20 cellular contexts compared by ENCODE assay signal in genomic region chr12:28793767-28794166, GRCh38.
DNase-seq lines count a peak whose midpoint lies in the region; ATAC-seq lines count a peak whose summit lies in the region.
"Had no signal": no experiment of that assay in that cellular context is flagged by ENCODE, and none has a peak within 500 bp of the region (broad histone marks: within the 10 kb centered on the region; RNA-seq: fewer than 3 reads in every experiment).

No MANE protein-coding gene starts in this region.

- CTCF ChIA-PET in activated CD4-positive, alpha-beta memory T cell treated with anti-CD3 and anti-CD28 coated beads for 36 hours (lab: Charles Lee) = no interaction called here

- peak; percentile 40 for ATAC-seq in left ventricle myocardium superior
- ATAC-seq in Right ventricle myocardium inferior = no peak
- ATAC-seq in HG02623 (IDR thresholded peaks at IDR 0.05; ENCODE audit: unreplicated experiment) = no peak
- ATAC-seq: K562, PC-3 had no signal

- DNase-seq in left ventricle myocardium superior = no peak
- no peak for DNase-seq in Right ventricle myocardium inferior (ENCODE audit: missing footprints)
- DNase-seq in fibroblast of peridontal ligament (ENCODE audit: extremely low read depth) = peak; percentile 54
- peak; percentile 31 for DNase-seq in midbrain (lab: John Stamatoyannopoulos, UW)
- peak; percentile 46 for DNase-seq in superior temporal gyrus (ENCODE audit: extremely low spot score)
- DNase-seq in activated CD4-positive, alpha-beta T cell treated with anti-CD3 and anti-CD28 coated beads for 1 hour = no peak
- no peak for DNase-seq in activated CD4-positive, alpha-beta memory T cell treated with anti-CD3 and anti-CD28 coated beads for 36 hours
- DNase-seq: 8988T; Caco-2; CD4-positive, alpha-beta T cell; GF-D8; NCI-H1105; NCI-H2081 treated with DMSO at 0.1 percent for 48 hours; NCI-H510A; NCI-H774; PC-3; RPMI8226; SIG-M5 had no signal

- no peaks in the 10 kb centered on the region for H3K36me3 Mint-ChIP-seq in activated CD4-positive, alpha-beta memory T cell treated with anti-CD3 and anti-CD28 coated beads for 36 hours

- no peaks in the 10 kb centered on the region for H3K4me1 Mint-ChIP-seq in activated CD4-positive, alpha-beta memory T cell treated with anti-CD3 and anti-CD28 coated beads for 36 hours (ENCODE audit: low read depth)

- POLR2A ChIA-PET in activated CD4-positive, alpha-beta memory T cell treated with anti-CD3 and anti-CD28 coated beads for 36 hours (lab: Charles Lee) = no interaction called here

- intact Hi-C loops in left ventricle myocardium superior (cut with micrococcal nuclease) = no loop called here
- intact Hi-C loops in Right ventricle myocardium inferior (cut with DNase I) = no loop called here
- intact Hi-C loops in activated CD4-positive, alpha-beta memory T cell treated with anti-CD3 and anti-CD28 coated beads for 36 hours (cut with micrococcal nuclease) = no loop called here

- H3K27ac Mint-ChIP-seq in activated CD4-positive, alpha-beta memory T cell treated with anti-CD3 and anti-CD28 coated beads for 36 hours = no peak overlapping the region
- H3K27ac Mint-ChIP-seq: CD4-positive, alpha-beta T cell had no signal

- H3K4me3 Mint-ChIP-seq in activated CD4-positive, alpha-beta memory T cell treated with anti-CD3 and anti-CD28 coated beads for 36 hours = no peak overlapping the region
- H3K4me3 Mint-ChIP-seq: CD4-positive, alpha-beta T cell had no signal

- no peaks in the 10 kb centered on the region for H3K9me3 Mint-ChIP-seq in activated CD4-positive, alpha-beta memory T cell treated with anti-CD3 and anti-CD28 coated beads for 36 hours
- H3K9me3 Mint-ChIP-seq: CD4-positive, alpha-beta T cell had no signal

- peaks cover 6% of the 10 kb centered on the region for H3K27me3 Mint-ChIP-seq in activated CD4-positive, alpha-beta memory T cell treated with anti-CD3 and anti-CD28 coated beads for 36 hours

Comparison
In these comparisons a context has a peak if more than half of its experiments do, and no peak if none do; other contexts are left out.
1. DNase-seq: peak in fibroblast of peridontal ligament (single experiment), midbrain (single experiment) and superior temporal gyrus (single experiment); none in left ventricle myocardium superior (single experiment), Right ventricle myocardium inferior (single experiment), activated CD4-positive, alpha-beta T cell treated with anti-CD3 and anti-CD28 coated beads for 1 hour (single experiment) and activated CD4-positive, alpha-beta memory T cell treated with anti-CD3 and anti-CD28 coated beads for 36 hours (single experiment).